ENCODE assay signal across 20 cellular contexts in the genomic region with DNA sequence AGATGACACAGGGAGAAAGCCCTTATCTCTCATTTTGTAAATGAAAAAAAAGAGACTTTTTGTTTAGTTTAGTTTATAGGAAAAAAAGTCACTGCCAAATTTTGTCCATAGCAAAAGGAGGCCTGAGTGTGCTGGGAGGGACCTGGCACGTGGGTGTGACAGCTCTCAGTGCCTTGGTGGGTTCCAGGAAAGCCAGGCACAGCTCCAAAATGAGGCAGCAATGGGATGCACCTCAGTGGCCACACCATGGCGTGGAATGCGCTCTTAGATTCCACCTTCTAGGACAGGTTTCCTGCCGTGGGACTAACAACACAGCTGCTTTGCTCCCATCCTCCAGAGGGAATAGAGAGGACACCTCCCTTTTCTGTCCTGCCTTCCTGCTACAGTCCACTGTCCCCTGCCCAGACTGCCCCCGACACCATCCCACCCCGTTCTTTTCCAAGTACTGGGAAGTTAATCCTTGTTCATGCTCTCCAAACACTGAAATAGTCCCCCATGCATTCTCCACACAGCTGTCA.
"Had no signal": no experiment of that assay in that cellular context is flagged by ENCODE, and none has a peak within 500 bp of the region (broad histone marks: within the 10 kb centered on the region; RNA-seq: fewer than 3 reads in every experiment).

No MANE protein-coding gene starts in this region.

- H3K36me3 Mint-ChIP-seq: activated naive CD4-positive, alpha-beta T cell treated with anti-CD3 and anti-CD28 coated beads, Interleukin-2, amount 50 U/mL, for 24 hours; memory B cell; natural killer cell; stimulated activated memory B cell treated with anti-CD40 and anti-IgM and Interleukin-4, amounts not matched to agents 10 μg/mL and 1 μg/mL and 100 μg/mL, for 72 hours had no signal

- DNase-seq: activated CD4-positive, alpha-beta T cell treated with anti-CD3 and anti-CD28 coated beads, Interleukin-2, amount 50 U/mL, for 1 hour; activated CD4-positive, CD25-positive, alpha-beta regulatory T cell treated with anti-CD3 and anti-CD28 coated beads, Interleukin-2, amount 50 U/mL, for 72 hours; activated effector memory CD4-positive, alpha-beta T cell treated with anti-CD3 and anti-CD28 coated beads, Interleukin-2, amount 50 U/mL, for 16 hours; activated T-cell treated with anti-CD3 and anti-CD28 coated beads, Interleukin-2, amount 50 U/mL, for 72 hours; cerebellar nuclear complex; effector memory CD4-positive, alpha-beta T cell; foreskin keratinocyte; natural killer cell; sigmoid colon; spleen; stimulated activated CD4-positive, alpha-beta T cell treated with anti-CD3 and anti-CD28 coated beads, Interleukin-4, amount 100 ng/mL, for 4 hours; T1000; testis; upper lobe of left lung had no signal

- H3K4me1 Mint-ChIP-seq: activated naive CD4-positive, alpha-beta T cell treated with anti-CD3 and anti-CD28 coated beads, Interleukin-2, amount 50 U/mL, for 24 hours; natural killer cell; stimulated activated memory B cell treated with anti-CD40 and anti-IgM and Interleukin-4, amounts not matched to agents 10 μg/mL and 1 μg/mL and 100 μg/mL, for 72 hours had no signal

- H3K4me3 ChIP-seq: hepatocyte, sigmoid colon, spleen, testis, upper lobe of left lung had no signal

- H3K9me3 ChIP-seq: sigmoid colon, spleen, testis, upper lobe of left lung had no signal

- H3K27me3 Mint-ChIP-seq: dendritic cell treated with granulocyte-macrophage colony-stimulating factor and Interleukin-4, amounts not matched to agents 40 ng/mL and 50 ng/mL, for 4 days had no signal

- H3K9me3 Mint-ChIP-seq: activated naive CD4-positive, alpha-beta T cell treated with anti-CD3 and anti-CD28 coated beads, Interleukin-2, amount 50 U/mL, for 24 hours; activated T-cell treated with anti-CD3 and anti-CD28 coated beads, Interleukin-2, amount 50 U/mL, for 72 hours; memory B cell; natural killer cell had no signal

- ATAC-seq: activated T-cell treated with anti-CD3 and anti-CD28 coated beads, Interleukin-2, amount 50 U/mL, for 72 hours; natural killer cell; stimulated activated memory B cell treated with anti-CD40 and anti-IgM and Interleukin-4, amounts not matched to agents 10 μg/mL and 1 μg/mL and 100 μg/mL, for 72 hours had no signal

- H3K27me3 ChIP-seq: foreskin keratinocyte, hepatocyte, sigmoid colon, testis, upper lobe of left lung had no signal

- H3K4me1 ChIP-seq: foreskin keratinocyte, sigmoid colon, spleen, testis, upper lobe of left lung had no signal

- H3K27ac ChIP-seq: foreskin keratinocyte, hepatocyte, sigmoid colon, spleen, testis, upper lobe of left lung, VCaP had no signal

- H3K27ac Mint-ChIP-seq: activated T-cell treated with anti-CD3 and anti-CD28 coated beads, Interleukin-2, amount 50 U/mL, for 72 hours; dendritic cell treated with granulocyte-macrophage colony-stimulating factor and Interleukin-4, amounts not matched to agents 40 ng/mL and 50 ng/mL, for 4 days; memory B cell; natural killer cell; stimulated activated memory B cell treated with anti-CD40 and anti-IgM and Interleukin-4, amounts not matched to agents 10 μg/mL and 1 μg/mL and 100 μg/mL, for 72 hours had no signal

- H3K4me3 Mint-ChIP-seq: activated naive CD4-positive, alpha-beta T cell treated with anti-CD3 and anti-CD28 coated beads, Interleukin-2, amount 50 U/mL, for 24 hours; activated T-cell treated with anti-CD3 and anti-CD28 coated beads, Interleukin-2, amount 50 U/mL, for 72 hours; dendritic cell treated with granulocyte-macrophage colony-stimulating factor and Interleukin-4, amounts not matched to agents 40 ng/mL and 50 ng/mL, for 4 days; memory B cell; natural killer cell; stimulated activated memory B cell treated with anti-CD40 and anti-IgM and Interleukin-4, amounts not matched to agents 10 μg/mL and 1 μg/mL and 100 μg/mL, for 72 hours had no signal

- H3K36me3 ChIP-seq: sigmoid colon, spleen, upper lobe of left lung had no signal
